In genomic region chr9:14197459-14197858, GRCh38 we compare ENCODE assay signal across 24 cellular contexts.
DNase-seq lines count a peak whose midpoint lies in the region; ATAC-seq, FAIRE-seq and TF ChIP-seq lines count a peak whose summit lies in the region.
"Had no signal": no experiment of that assay in that cellular context is flagged by ENCODE, and none has a peak within 500 bp of the region (broad histone marks: within the 10 kb centered on the region; RNA-seq: fewer than 3 reads in every experiment).

No MANE protein-coding gene starts in this region.

- TF ChIP-seq CTCF in A549 (IDR thresholded peaks at IDR 0.05) (no peak), mammary epithelial cell (conservative IDR thresholded peaks at IDR 0.05 in 1 of 2, IDR thresholded peaks at IDR 0.05 in 1 of 2; ENCODE audit: extremely low read depth in 1 of 2, insufficient read depth in 1 of 2, low read depth in 1 of 2, low read length in 2 of 2) (no peak), osteoblast (IDR thresholded peaks at IDR 0.05; ENCODE audit: extremely low read depth, low read depth, low read length) (no peak), coronary artery (IDR thresholded peaks at IDR 0.05) (no peak)

- H3K27me3 ChIP-seq in mammary epithelial cell (ENCODE audit: insufficient read depth, low read length), result no peaks in the 10 kb centered on the region
- H3K27me3 ChIP-seq in osteoblast (ENCODE audit: insufficient read depth, low read length), result no peaks in the 10 kb centered on the region
- H3K27me3 ChIP-seq: SJSA1 had no signal

- no peak for TF ChIP-seq RAD21 in A549 (conservative IDR thresholded peaks at IDR 0.05 in 1 of 2, IDR thresholded peaks at IDR 0.05 in 1 of 2)

- H3K4me3 ChIP-seq in A549 (no peak overlapping the region), mammary epithelial cell (replicated peaks in 1 of 3; ENCODE audit: insufficient read depth in 1 of 3, low read depth in 2 of 3, low read length in 3 of 3) (no peak overlapping the region), osteoblast (ENCODE audit: insufficient read depth, low read length) (no peak overlapping the region), coronary artery (no peak overlapping the region)
- H3K4me3 ChIP-seq: GM12878, SJSA1 had no signal

- TF ChIP-seq POLR2A in A549 (IDR thresholded peaks at IDR 0.05; ENCODE audit: low read length) (no peak), H54 (IDR thresholded peaks at IDR 0.05; ENCODE audit: low read depth, low read length) (no peak)

- no peak overlapping the region for H3K27ac ChIP-seq in A549
- peak overlapping the region; percentile 63 for H3K27ac ChIP-seq in mammary epithelial cell (ENCODE audit: insufficient read depth, low read depth, low read length)
- peak overlapping the region; percentile 65 for H3K27ac ChIP-seq in osteoblast (ENCODE audit: low read depth, low read length)
- no peak overlapping the region for H3K27ac ChIP-seq in coronary artery
- H3K27ac ChIP-seq: SJSA1 had no signal

- ATAC-seq in A549, result no peak
- no peak for ATAC-seq in effector memory CD8-positive, alpha-beta T cell (replicated peaks)
- ATAC-seq: GM12878 had no signal

- dilution Hi-C loops in mammary epithelial cell (cut with HindIII; ENCODE audit: low sequenced_read_pairs), result no loop called here

- H3K36me3 Mint-ChIP-seq in effector memory CD8-positive, alpha-beta T cell (ENCODE audit: insufficient read depth), result no peaks in the 10 kb centered on the region

- H3K36me3 ChIP-seq in mammary epithelial cell (ENCODE audit: insufficient read depth, low read length), result no peaks in the 10 kb centered on the region
- no peaks in the 10 kb centered on the region for H3K36me3 ChIP-seq in osteoblast (ENCODE audit: insufficient read depth, low read length)
- H3K36me3 ChIP-seq: SJSA1 had no signal

- no peaks in the 10 kb centered on the region for H3K9me3 ChIP-seq in A549
- H3K9me3 ChIP-seq in mammary epithelial cell (replicated peaks; ENCODE audit: insufficient read depth, low read length), result no peaks in the 10 kb centered on the region
- H3K9me3 ChIP-seq in osteoblast (ENCODE audit: low read depth, low read length), result no peaks in the 10 kb centered on the region
- H3K9me3 ChIP-seq: Caco-2, SJSA1 had no signal

- H2AFZ ChIP-seq in mammary epithelial cell (ENCODE audit: low read depth, low read length) (no peak overlapping the region), osteoblast (ENCODE audit: low read length) (no peak overlapping the region)

- DNase-seq in A549 (ENCODE audit: low read depth in 1 of 2, low spot score in 1 of 2) (no peak), H54 (ENCODE audit: insufficient read length, low spot score) (no peak), mammary epithelial cell (no peak), osteoblast (ENCODE audit: insufficient read length, low spot score, missing footprints) (no peak), coronary artery (ENCODE audit: low spot score) (no peak)
- no peak for DNase-seq in activated CD4-positive, alpha-beta T cell treated with anti-CD3 and anti-CD28 coated beads, Interleukin-2, amount 50 U/mL, for 1 hour
- no peak for DNase-seq in effector memory CD8-positive, alpha-beta T cell
- DNase-seq: Caco-2; CD4-positive, alpha-beta T cell; DND-41; H7; HFFc6; KG1; NCI-H1105 treated with DMSO at 0.1 percent for 48 hours; NCI-H1694; NCI-H2081; NCI-H2171; NCI-H345; NCI-H524 treated with DMSO at 0.1 percent for 48 hours; NCI-H82; OCI-M1 had no signal

- peak overlapping the region; percentile 30 for H3K9ac ChIP-seq in mammary epithelial cell (ENCODE audit: insufficient read depth, low read length)

- no peaks in the 10 kb centered on the region for H3K27me3 Mint-ChIP-seq in effector memory CD8-positive, alpha-beta T cell
- H3K27me3 Mint-ChIP-seq: CD4-positive, alpha-beta T cell had no signal

- BruUV-seq in mammary epithelial cell (replicated peaks; lab: Mats Ljungman, UMichigan), result no TSS peak

- FAIRE-seq in A549 (lab: Jason Lieb, UNC) (no peak), H54 (lab: Jason Lieb, UNC) (peak; percentile 58)
- FAIRE-seq: GM12878, RCC 7860 had no signal

- H3K9me3 Mint-ChIP-seq in effector memory CD8-positive, alpha-beta T cell, result peaks cover 0 to 5% of the 10 kb centered on the region in 2 donors
- H3K9me3 Mint-ChIP-seq: CD4-positive, alpha-beta T cell; HFFc6 had no signal

- CTCF ChIA-PET in A549 (lab: Yijun Ruan, JAX), result interaction anchor here (1.3 to 1.4 kb wide), 2 partner anchors 11 to 16 kb away, joined by 3 to 6 read pairs; no protein-coding TSS in a partner anchor
- CTCF ChIA-PET in mammary epithelial cell (lab: Charles Lee; ENCODE audit: low non-redundant PET), result no interaction called here

- H3K27ac Mint-ChIP-seq in effector memory CD8-positive, alpha-beta T cell, result no peak overlapping the region
- H3K27ac Mint-ChIP-seq: CD4-positive, alpha-beta T cell; HFFc6 had no signal

- H3K79me2 ChIP-seq in mammary epithelial cell (ENCODE audit: insufficient read depth, low read length) (peaks cover 91% of the 10 kb centered on the region), osteoblast (ENCODE audit: insufficient read depth, low read length) (peaks cover 51% of the 10 kb centered on the region)

- H3K4me3 Mint-ChIP-seq in effector memory CD8-positive, alpha-beta T cell, result no peak overlapping the region
- H3K4me3 Mint-ChIP-seq: CD4-positive, alpha-beta T cell; HFFc6 had no signal

- POLR2A ChIA-PET in A549 (lab: Yijun Ruan, JAX), result interaction anchor here (1.6 kb wide), 1 partner anchor 117 kb away, joined by 7 read pairs; no protein-coding TSS in a partner anchor

- whole genome bisulfite sequencing in A549 (ENCODE audit: missing lambda C conversion rate), result 93% methylated on average over 4 of the region's 4 CpGs
- WGBS in mammary epithelial cell (ENCODE audit: low coverage, missing lambda C conversion rate), result 32% methylated on average over 4 of the region's 4 CpGs

- no peaks in the 10 kb centered on the region for H3K4me1 Mint-ChIP-seq in effector memory CD8-positive, alpha-beta T cell (ENCODE audit: low read depth in 2 of 2)

- intact Hi-C loops in mammary epithelial cell (cut with micrococcal nuclease), result loop anchor here (5.0 kb wide), 1 partner anchor 150 kb away; no protein-coding TSS in a partner anchor

- no peak overlapping the region for H3K4me2 ChIP-seq in A549
- H3K4me2 ChIP-seq in mammary epithelial cell (ENCODE audit: insufficient read depth, low read depth, low read length), result peak overlapping the region; percentile 72
- H3K4me2 ChIP-seq in osteoblast (ENCODE audit: insufficient read depth, low read length), result no peak overlapping the region

- no peak for TF ChIP-seq EP300 in A549 (IDR thresholded peaks at IDR 0.05)

- H3K4me1 ChIP-seq in A549 (peaks cover 16% of the 10 kb centered on the region; the same call in 2 of the 3 replicates), mammary epithelial cell (ENCODE audit: insufficient read depth, low read length) (peaks cover 36% of the 10 kb centered on the region), osteoblast (ENCODE audit: insufficient read depth, low read length) (peaks cover 28% of the 10 kb centered on the region)
- H3K4me1 ChIP-seq: Caco-2, SJSA1 had no signal

- in situ Hi-C loops in mammary epithelial cell (cut with MboI; ENCODE audit: low sequenced_read_pairs in 2 of 2), result no loop called here

- no peaks in the 10 kb centered on the region for H4K20me1 ChIP-seq in mammary epithelial cell (ENCODE audit: insufficient read depth, low read length)
- no peaks in the 10 kb centered on the region for H4K20me1 ChIP-seq in osteoblast (ENCODE audit: insufficient read depth, low read length)

TF ChIP-seq in A549, 52 proteins besides CTCF, POLR2A, EP300 and RAD21:
- TF ChIP-seq PBX3 (IDR thresholded peaks at IDR 0.05) (no peak), MAFK (IDR thresholded peaks at IDR 0.05; ENCODE audit: partially characterized antibody) (peak; percentile 84), SREBF2 (IDR thresholded peaks at IDR 0.05) (no peak)

Comparison
In these comparisons a context has a peak if more than half of its experiments do, and no peak if none do; other contexts are left out.
1. H3K27ac ChIP-seq: peak in mammary epithelial cell (single experiment) and osteoblast (single experiment); none in A549 (0 of 2) and coronary artery (0 of 2).